ENCODE assay signal across 9 cellular contexts in the genomic region with DNA sequence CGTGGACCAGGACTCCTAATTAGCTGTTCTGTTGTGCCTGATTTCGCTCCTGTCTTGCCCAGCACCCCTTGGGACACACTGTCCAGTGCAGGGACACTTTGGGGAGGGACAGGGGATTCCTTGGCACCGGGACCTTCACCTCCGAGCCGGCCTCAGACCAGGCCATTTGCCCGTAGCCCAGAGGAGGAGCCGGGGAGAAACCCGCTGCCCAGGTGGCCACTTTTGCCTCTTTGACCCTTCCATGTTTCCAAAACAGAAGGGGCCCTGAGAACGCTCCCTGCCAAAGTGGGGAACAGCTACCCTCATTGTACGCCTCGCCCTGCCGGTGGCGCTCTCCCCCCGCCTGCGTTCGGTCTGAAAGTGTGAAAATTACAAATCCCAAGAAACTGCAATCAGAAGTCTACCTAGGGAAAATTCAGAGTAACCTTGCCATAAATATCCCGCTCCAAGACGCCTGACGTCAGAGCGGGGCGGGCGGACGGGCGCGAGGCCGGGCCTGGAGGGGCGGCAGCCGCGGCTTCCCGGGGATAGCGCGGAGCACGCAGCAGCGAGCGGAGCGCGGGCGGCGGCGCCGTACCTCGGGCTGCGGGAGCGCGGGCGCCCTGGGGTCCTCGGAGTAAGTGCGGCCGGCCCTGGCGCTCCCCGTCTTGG. TPM values are rescaled to one million over a fixed set of nuclear protein-coding genes. Genes with fewer than 3 reads are reported as not detected.
DNase-seq lines count a peak whose midpoint lies in the region; TF ChIP-seq lines count a peak whose summit lies in the region.
"Had no signal": no experiment of that assay in that cellular context is flagged by ENCODE, and none has a peak within 500 bp of the region (broad histone marks: within the 10 kb centered on the region; RNA-seq: fewer than 3 reads in every experiment).

A gene (plus strand): TSS at position 527 of the 651 bp plus-strand sequence. CDS start 63,927 bp downstream, outside the sequence.

- H3K4me1 Mint-ChIP-seq in endothelial cell (ENCODE audit: unreplicated experiment), result peaks cover 15% of the 10 kb centered on the region
- H3K4me1 Mint-ChIP-seq in Caco-2 (ENCODE audit: low read depth, unreplicated experiment), result no peaks in the 10 kb centered on the region

- POLR2A ChIA-PET in Caco-2 (lab: Charles Lee), result no interaction called here

- BruUV-seq in Caco-2 (replicated peaks; lab: Mats Ljungman, UMichigan), result no TSS peak

- 3% methylated on average over 36 to 47 of the region's 51 CpGs for WGBS in tibial nerve, 2 donors

- peak within 1 kb of the TSS; percentile 85 to 96 (median 87) for H3K27ac ChIP-seq in tibial nerve

- TF ChIP-seq CTCF in AG09309 (IDR thresholded peaks at IDR 0.05; ENCODE audit: control insufficient read depth, insufficient read depth, low read depth, low read length, missing control alignments) (peak; percentile 16), endothelial cell (IDR thresholded peaks at IDR 0.05; ENCODE audit: unreplicated experiment) (no peak), tibial nerve (IDR thresholded peaks at IDR 0.05) (peak in 4 of 5 experiments; percentile 20 to 68 (median 41)), Caco-2 (IDR thresholded peaks at IDR 0.05; ENCODE audit: insufficient read depth in 1 of 2, low read depth in 1 of 2, low read length in 1 of 2, severe bottlenecking in 1 of 2, unreplicated experiment in 1 of 2) (no peak)

- H3K27me3 Mint-ChIP-seq in endothelial cell (ENCODE audit: unreplicated experiment), result peaks cover 4% of the 10 kb centered on the region
- H3K27me3 Mint-ChIP-seq in Caco-2 (ENCODE audit: insufficient read depth, unreplicated experiment), result peaks cover 9% of the 10 kb centered on the region

- no peaks in the 10 kb centered on the region for H3K9me3 Mint-ChIP-seq in endothelial cell (ENCODE audit: unreplicated experiment)
- H3K9me3 Mint-ChIP-seq in Caco-2 (ENCODE audit: unreplicated experiment), result no peaks in the 10 kb centered on the region
- H3K9me3 Mint-ChIP-seq: activated naive CD4-positive, alpha-beta T cell treated with anti-CD3 and anti-CD28 coated beads, Interleukin-2, amount 50 U/mL, for 72 hours had no signal

- peak; percentile 75 to 88 for TF ChIP-seq POLR2A in tibial nerve (IDR thresholded peaks at IDR 0.05)

- H3K36me3 Mint-ChIP-seq in endothelial cell (ENCODE audit: low read depth, unreplicated experiment) (no peaks in the 10 kb centered on the region), Caco-2 (ENCODE audit: insufficient read depth, unreplicated experiment) (no peaks in the 10 kb centered on the region)
- H3K36me3 Mint-ChIP-seq: activated naive CD4-positive, alpha-beta T cell treated with anti-CD3 and anti-CD28 coated beads, Interleukin-2, amount 50 U/mL, for 72 hours had no signal

- peaks cover 0 to 55% (median 26%) of the 10 kb centered on the region in 4 donors for H3K4me1 ChIP-seq in tibial nerve
- no peaks in the 10 kb centered on the region for H3K4me1 ChIP-seq in Caco-2

- H3K36me3 ChIP-seq in tibial nerve (no peaks in the 10 kb centered on the region), Caco-2 (ENCODE audit: control insufficient read depth, insufficient read depth, low read length) (no peaks in the 10 kb centered on the region)

- H3K27ac Mint-ChIP-seq in endothelial cell (ENCODE audit: unreplicated experiment) (no peak within 1 kb of the TSS), Caco-2 (ENCODE audit: unreplicated experiment) (no peak within 1 kb of the TSS)
- H3K27ac Mint-ChIP-seq: activated naive CD4-positive, alpha-beta T cell treated with anti-CD3 and anti-CD28 coated beads, Interleukin-2, amount 50 U/mL, for 72 hours had no signal

- H3K9me3 ChIP-seq in tibial nerve, result no peaks in the 10 kb centered on the region
- no peaks in the 10 kb centered on the region for H3K9me3 ChIP-seq in Caco-2

- no peaks in the 10 kb centered on the region for H3K27me3 ChIP-seq in tibial nerve
- H3K27me3 ChIP-seq in Caco-2 (replicated peaks; ENCODE audit: control insufficient read depth, insufficient read depth, low read length), result no peaks in the 10 kb centered on the region

- peak in 1 of 2 donors; percentile 74 for TF ChIP-seq EP300 in tibial nerve (IDR thresholded peaks at IDR 0.05)

- CTCF ChIA-PET in Caco-2 (lab: Charles Lee), result interaction anchor here (0.6 to 0.7 kb wide), 2 partner anchors 201 to 713 kb away, joined by 3 to 5 read pairs; no protein-coding TSS in a partner anchor

- peak within 1 kb of the TSS; percentile 71 for H3K4me3 ChIP-seq in AG09309 (ENCODE audit: control insufficient read depth, low read depth, low read length)
- peak within 1 kb of the TSS; percentile 52 to 83 (median 70) for H3K4me3 ChIP-seq in tibial nerve
- H3K4me3 ChIP-seq in Caco-2 (ENCODE audit: low read depth, low read length), result no peak within 1 kb of the TSS

- H3K4me3 Mint-ChIP-seq in endothelial cell (ENCODE audit: unreplicated experiment) (peak within 1 kb of the TSS; percentile 84), Caco-2 (ENCODE audit: unreplicated experiment) (no peak within 1 kb of the TSS)

- intact Hi-C loops in Caco-2 (cut with micrococcal nuclease; ENCODE audit: unreplicated experiment), result no loop called here

- DNase-seq in AG09309 (ENCODE audit: low read depth), result no peak
- DNase-seq in NCI-H1105 treated with DMSO at 0.1 percent for 48 hours (lab: John Stamatoyannopoulos, UW), result peak; percentile 33
- peak; percentile 60 for DNase-seq in endothelial cell (ENCODE audit: low spot score)
- DNase-seq in mesenteric fat pad (ENCODE audit: low spot score), result no peak
- peak; percentile 54 to 70 for DNase-seq in tibial nerve (ENCODE audit: low spot score in 2 of 2)
- no peak for DNase-seq in effector CD4-positive, alpha-beta T cell
- no peak for DNase-seq in germinal center (ENCODE audit: low spot score)
- DNase-seq in Caco-2, result no peak

RNA-seq across cellular contexts. Expression of the gene that starts here (rescaled TPM):
- total RNA-seq in endothelial cell (ENCODE audit: unreplicated experiment) (3.0 TPM), mesenteric fat pad (83.8 TPM), tibial nerve (100 to 1,000 TPM in 1 of 4 donors, 10 to 100 TPM in 3; 73.9 to 133 (median 93.3) TPM), Caco-2 (2022) (not detected in 2 replicates)
- total RNA-seq: activated naive CD4-positive, alpha-beta T cell treated with anti-CD3 and anti-CD28 coated beads, Interleukin-2, amount 50 U/mL, for 72 hours had no signal

Comparison
In these comparisons a context has a peak if more than half of its experiments do, and no peak if none do; other contexts are left out.
1. RNA of the gene that starts here (total RNA-seq): 73.9 to 133 TPM in tibial nerve and 83.8 TPM in mesenteric fat pad (single experiment); 3.0 TPM in endothelial cell (single experiment) and not detected in Caco-2; every median in the first group is over 10 times any median in the second.
2. DNase-seq: peak in NCI-H1105 treated with DMSO at 0.1 percent for 48 hours (single experiment), endothelial cell (single experiment) and tibial nerve (2 of 2); none in AG09309 (single experiment), mesenteric fat pad (single experiment), effector CD4-positive, alpha-beta T cell (single experiment), germinal center (single experiment) and Caco-2 (0 of 2).
3. CTCF ChIP-seq: peak in AG09309 (single experiment) and tibial nerve (4 of 5); none in endothelial cell (single experiment) and Caco-2 (0 of 2).